In the genomic region with DNA sequence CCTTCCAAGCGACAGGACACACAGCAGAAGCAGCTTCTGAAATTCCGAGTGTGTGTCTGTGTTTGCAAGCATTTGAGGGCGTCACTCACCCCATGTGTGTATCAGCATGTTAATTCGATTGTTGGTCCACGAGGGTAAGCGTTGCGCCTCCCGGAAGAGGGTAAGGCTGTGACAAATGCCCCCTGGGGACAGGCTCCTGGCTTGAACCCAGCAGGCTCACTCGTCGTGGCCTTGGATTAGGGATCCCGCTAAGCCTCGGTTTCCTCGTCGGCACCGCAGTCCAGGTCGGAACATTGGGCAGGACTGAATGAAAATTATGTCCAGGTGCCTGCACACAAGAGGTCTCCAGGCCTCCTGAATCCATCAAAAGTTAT, we compare ENCODE assay signal across 10 cellular contexts. TPM values are rescaled to one million over a fixed set of nuclear protein-coding genes. Genes with fewer than 3 reads are reported as not detected.
A peak's percentile ranks its signal among the peaks of the same experiment; 100 is the strongest.
DNase-seq lines count a peak whose midpoint lies in the region; ATAC-seq and TF ChIP-seq lines count a peak whose summit lies in the region.
"Had no signal": no experiment of that assay in that cellular context is flagged by ENCODE, and none has a peak within 500 bp of the region (broad histone marks: within the 10 kb centered on the region; RNA-seq: fewer than 3 reads in every experiment).

No MANE protein-coding gene starts in this region.

- no peak for TF ChIP-seq CTCF in CD4-positive, alpha-beta T cell (IDR thresholded peaks at IDR 0.05)
- TF ChIP-seq CTCF in MM.1S (IDR thresholded peaks at IDR 0.05; ENCODE audit: low read length) (no peak), colonic mucosa (IDR thresholded peaks at IDR 0.05) (no peak)

- CTCF ChIA-PET in CD4-positive, alpha-beta T cell (lab: Charles Lee): interaction anchor here (2.1 kb wide), 1 partner anchor 44 kb away, joined by 6 read pairs; a partner anchor contains a TSS

- H3K27ac Mint-ChIP-seq in CD4-positive, alpha-beta T cell: peak overlapping the region; percentile 90
- peak overlapping the region; percentile 78 to 88 for H3K27ac Mint-ChIP-seq in natural killer cell treated with Interleukin-12 subunit alpha and Interleukin-12 subunit beta and Interleukin-15 and Interleukin-18, amount 100 ng/mL, for 72 hours

- no peaks in the 10 kb centered on the region for H3K27me3 ChIP-seq in CD4-positive, alpha-beta T cell (ENCODE audit: control insufficient read depth, insufficient read depth, low read length)
- H3K27me3 ChIP-seq in MM.1S (replicated peaks; ENCODE audit: insufficient read depth, low read length) (no peaks in the 10 kb centered on the region), colonic mucosa (no peaks in the 10 kb centered on the region)

- H3K36me3 ChIP-seq in MM.1S (replicated peaks; ENCODE audit: insufficient read depth, low read length) (no peaks in the 10 kb centered on the region), colonic mucosa (no peaks in the 10 kb centered on the region)

- no peak overlapping the region for H3K27ac ChIP-seq in CD4-positive, alpha-beta T cell (ENCODE audit: low read depth, low read length)
- no peak overlapping the region for H3K27ac ChIP-seq in MM.1S (ENCODE audit: low read length)
- no peak overlapping the region for H3K27ac ChIP-seq in colonic mucosa

- H3K4me3 ChIP-seq in MM.1S (ENCODE audit: low read length) (no peak overlapping the region), colonic mucosa (peak overlapping the region; percentile 90)

- peak overlapping the region; percentile 46; the same call in 1 of the 2 replicates for H3K4me2 ChIP-seq in MM.1S (ENCODE audit: low read depth, low read length)

- no peaks in the 10 kb centered on the region for H3K9me3 Mint-ChIP-seq in CD4-positive, alpha-beta T cell
- peaks cover 6% of the 10 kb centered on the region for H3K9me3 Mint-ChIP-seq in natural killer cell treated with Interleukin-12 subunit alpha and Interleukin-12 subunit beta and Interleukin-15 and Interleukin-18, amount 100 ng/mL, for 72 hours

- H3F3A ChIP-seq in MM.1S (ENCODE audit: insufficient read depth, low read length): no peaks in the 10 kb centered on the region

- H3K79me2 ChIP-seq in MM.1S (ENCODE audit: low read length): peaks cover 19% of the 10 kb centered on the region

- no peak for DNase-seq in CD4-positive, alpha-beta T cell
- DNase-seq in MM.1S (no peak), colonic mucosa (no peak), germinal center (ENCODE audit: low spot score) (no peak), NCI-H446 treated with DMSO at 0.1 percent for 48 hours (lab: John Stamatoyannopoulos, UW) (no peak)
- DNase-seq in natural killer cell treated with Interleukin-12 subunit alpha and Interleukin-12 subunit beta and Interleukin-15 and Interleukin-18, amount 100 ng/mL, for 72 hours (ENCODE audit: low spot score): no peak
- no peak for DNase-seq in stimulated activated CD8-positive, alpha-beta memory T cell treated with anti-CD3 and anti-CD28 coated beads, Interleukin-4, amount 100 ng/mL, for 48 hours

- H3K4me3 Mint-ChIP-seq in CD4-positive, alpha-beta T cell: peak overlapping the region; percentile 90
- H3K4me3 Mint-ChIP-seq in natural killer cell treated with Interleukin-12 subunit alpha and Interleukin-12 subunit beta and Interleukin-15 and Interleukin-18, amount 100 ng/mL, for 72 hours: peak overlapping the region; percentile 84

- no peaks in the 10 kb centered on the region for H3K9me3 ChIP-seq in CD4-positive, alpha-beta T cell (ENCODE audit: control insufficient read depth, low read length)
- H3K9me3 ChIP-seq in MM.1S (replicated peaks; ENCODE audit: insufficient read depth, low read length) (no peaks in the 10 kb centered on the region), colonic mucosa (no peaks in the 10 kb centered on the region)

- ATAC-seq in CD4-positive, alpha-beta T cell (ENCODE audit: poor library complexity): no peak
- no peak for ATAC-seq in natural killer cell treated with Interleukin-12 subunit alpha and Interleukin-12 subunit beta and Interleukin-15 and Interleukin-18, amount 100 ng/mL, for 72 hours
- no peak for ATAC-seq in GM21717 (IDR thresholded peaks at IDR 0.05; ENCODE audit: unreplicated experiment)

- intact Hi-C loops in CD4-positive, alpha-beta T cell (cut with DNase I, micrococcal nuclease): loop anchor here in 1 of 2 experiments (5.0 kb wide), 1 partner anchor 291 kb away; a partner anchor contains a TSS
- intact Hi-C loops in colonic mucosa (cut with DNase I): no loop called here

- POLR2A ChIA-PET in CD4-positive, alpha-beta T cell (lab: Charles Lee): no interaction called here

- no peaks in the 10 kb centered on the region for H3K27me3 Mint-ChIP-seq in CD4-positive, alpha-beta T cell
- no peaks in the 10 kb centered on the region for H3K27me3 Mint-ChIP-seq in natural killer cell treated with Interleukin-12 subunit alpha and Interleukin-12 subunit beta and Interleukin-15 and Interleukin-18, amount 100 ng/mL, for 72 hours

- peak overlapping the region; percentile 88 for H2AFZ ChIP-seq in MM.1S (ENCODE audit: low read length)

- H3K4me1 ChIP-seq in MM.1S (ENCODE audit: low read length) (peaks cover 3% of the 10 kb centered on the region), colonic mucosa (no peaks in the 10 kb centered on the region)

- no peaks in the 10 kb centered on the region for H4K20me1 ChIP-seq in MM.1S (ENCODE audit: insufficient read depth, low read length)

- H3K4me1 Mint-ChIP-seq in CD4-positive, alpha-beta T cell (ENCODE audit: low read depth): peaks cover 36% of the 10 kb centered on the region
- H3K4me1 Mint-ChIP-seq in natural killer cell treated with Interleukin-12 subunit alpha and Interleukin-12 subunit beta and Interleukin-15 and Interleukin-18, amount 100 ng/mL, for 72 hours (ENCODE audit: low read depth in 2 of 2): peaks cover 22 to 33% of the 10 kb centered on the region in 2 donors

- H3K9ac ChIP-seq in MM.1S (ENCODE audit: low read length) (no peak overlapping the region), colonic mucosa (ENCODE audit: low read depth in 2 of 2, low read length in 2 of 2) (no peak overlapping the region)

- H3K9me2 ChIP-seq in MM.1S (replicated peaks; ENCODE audit: insufficient read depth, low read length): no peaks in the 10 kb centered on the region

- H3K36me3 Mint-ChIP-seq in CD4-positive, alpha-beta T cell (ENCODE audit: low read depth): peaks cover 32% of the 10 kb centered on the region
- H3K36me3 Mint-ChIP-seq in natural killer cell treated with Interleukin-12 subunit alpha and Interleukin-12 subunit beta and Interleukin-15 and Interleukin-18, amount 100 ng/mL, for 72 hours: peaks cover 9% of the 10 kb centered on the region

RNA-seq across cellular contexts. Expression of a gene that starts 0.6 kb away (rescaled TPM):
- total RNA-seq in CD4-positive, alpha-beta T cell: 100 to 1,000 TPM; 234 to 241 TPM
- 100 to 1,000 TPM; 166 to 212 TPM for total RNA-seq in colonic mucosa
- 100 to 1,000 TPM; 233 to 247 TPM for total RNA-seq in natural killer cell treated with Interleukin-12 subunit alpha and Interleukin-12 subunit beta and Interleukin-15 and Interleukin-18, amount 100 ng/mL, for 72 hours

RNA-seq across cellular contexts. Expression of a gene that starts 2.8 kb away (rescaled TPM):
- total RNA-seq in CD4-positive, alpha-beta T cell: 1 to 10 TPM; 1.9 to 2.1 TPM
- total RNA-seq in colonic mucosa: under 1 TPM in 1 of 2 donors, not detected in 1; 0.32 TPM
- 1 to 10 TPM; 1.2 to 1.5 TPM for total RNA-seq in natural killer cell treated with Interleukin-12 subunit alpha and Interleukin-12 subunit beta and Interleukin-15 and Interleukin-18, amount 100 ng/mL, for 72 hours
- total RNA-seq: M059J had no signal

RNA-seq across cellular contexts. Expression of a gene that starts 6.7 kb away (rescaled TPM):
- 100 to 1,000 TPM; 178 to 188 TPM for total RNA-seq in CD4-positive, alpha-beta T cell
- total RNA-seq in colonic mucosa: 100 to 1,000 TPM; 118 to 141 TPM
- total RNA-seq in natural killer cell treated with Interleukin-12 subunit alpha and Interleukin-12 subunit beta and Interleukin-15 and Interleukin-18, amount 100 ng/mL, for 72 hours: 10 to 100 TPM; 75.9 to 95.7 TPM

RNA-seq across cellular contexts. Expression of a gene that starts 7.0 kb away (rescaled TPM):
- total RNA-seq in CD4-positive, alpha-beta T cell: 100 to 1,000 TPM; 118 to 121 TPM
- total RNA-seq in colonic mucosa: 10 to 100 TPM; 28.3 to 48.1 TPM
- 10 to 100 TPM; 42.2 to 46.1 TPM for total RNA-seq in natural killer cell treated with Interleukin-12 subunit alpha and Interleukin-12 subunit beta and Interleukin-15 and Interleukin-18, amount 100 ng/mL, for 72 hours

RNA-seq across cellular contexts. Expression of a gene that starts 32.5 kb away (rescaled TPM):
- not detected for total RNA-seq in CD4-positive, alpha-beta T cell
- not detected for total RNA-seq in colonic mucosa
- total RNA-seq in natural killer cell treated with Interleukin-12 subunit alpha and Interleukin-12 subunit beta and Interleukin-15 and Interleukin-18, amount 100 ng/mL, for 72 hours: not detected
- total RNA-seq: left ventricle myocardium superior, M059J had no signal
